In genomic region chr5:144170276-144171024, GRCh38 we compare ENCODE assay signal across 8 cellular contexts. TPM values are rescaled to one million over a fixed set of nuclear protein-coding genes. Genes with fewer than 3 reads are reported as not detected.
DNase-seq lines count a peak whose midpoint lies in the region; ATAC-seq and TF ChIP-seq lines count a peak whose summit lies in the region.

TSS of gene KCTD16 (plus strand) at chr5:144170873.
TSS of gene YIPF5 (minus strand) at chr5:144170659. CDS start at chr5:144169955, 704 bp downstream.

- H3K9ac ChIP-seq in IMR-90 (ENCODE audit: low read depth, low read length) = peak within 1 kb of the TSS; percentile 95

- H3K27ac ChIP-seq in IMR-90 (ENCODE audit: insufficient read depth, low read length) (peak within 1 kb of the TSS; percentile 93), OCI-LY7 (ENCODE audit: low read depth, low read length, poor library complexity, severe bottlenecking) (peak within 1 kb of the TSS; percentile 5), epithelial cell of prostate (peak within 1 kb of the TSS; percentile 63)

- H2BK15ac ChIP-seq in IMR-90 (ENCODE audit: low read depth, low read length) = peak within 1 kb of the TSS; percentile 88; the same call in 2 of the 3 replicates

- peaks cover 18% of the 10 kb centered on the region; the same call in 1 of the 2 replicates for H3K79me2 ChIP-seq in OCI-LY7 (ENCODE audit: insufficient read depth, low read depth, low read length)

- H2AK5ac ChIP-seq in IMR-90 (ENCODE audit: low read depth, low read length) = peak within 1 kb of the TSS; percentile 25

- H3K9me3 ChIP-seq in IMR-90 (ENCODE audit: control insufficient read depth, insufficient read depth, low read length) (no peaks in the 10 kb centered on the region), OCI-LY7 (ENCODE audit: low read length) (no peaks in the 10 kb centered on the region), mononuclear cell (ENCODE audit: low read depth, low read length) (no peaks in the 10 kb centered on the region)

- H3K18ac ChIP-seq in IMR-90 (ENCODE audit: low read depth, low read length) = peak within 1 kb of the TSS; percentile 80

- H4K5ac ChIP-seq in IMR-90 (ENCODE audit: low read depth, low read length) = peak within 1 kb of the TSS; percentile 96

- intact Hi-C loops in IMR-90 (cut with micrococcal nuclease) (loop anchor here (5.0 kb wide), 1 partner anchor 1248 kb away; no protein-coding TSS in a partner anchor), OCI-LY7 (cut with micrococcal nuclease; ENCODE audit: unreplicated experiment) (loop anchor here (10.0 kb wide), 1 partner anchor 766 kb away; the partner anchor contains the start of gene NR3C1)

- H3K4me2 ChIP-seq in IMR-90 (ENCODE audit: low read depth, low read length) = peak within 1 kb of the TSS; percentile 93
- peak within 1 kb of the TSS; percentile 81 for H3K4me2 ChIP-seq in OCI-LY7 (ENCODE audit: low read length)

- POLR2A ChIA-PET in IMR-90 (lab: Charles Lee; ENCODE audit: unreplicated experiment) = interaction anchor here (0.5 to 0.6 kb wide), 2 partner anchors 10 to 29 kb away, joined by 3 to 5 read pairs; no protein-coding TSS in a partner anchor
- POLR2A ChIA-PET in OCI-LY7 (lab: Charles Lee) = interaction anchor here (0.6 to 5.7 kb wide), 10 partner anchors 10 to 1485 kb away, joined by 3 to 58 read pairs (median 4); no protein-coding TSS in a partner anchor

- peak within 1 kb of the TSS; percentile 90 for H3K4ac ChIP-seq in IMR-90 (ENCODE audit: low read depth, low read length)

- H3K4me3 ChIP-seq in IMR-90 (ENCODE audit: insufficient read depth, low read depth, low read length) (peak within 1 kb of the TSS; percentile 80), OCI-LY7 (ENCODE audit: low read depth, low read length, poor library complexity, severe bottlenecking) (peak within 1 kb of the TSS; percentile 77), mononuclear cell (ENCODE audit: low read length) (peak within 1 kb of the TSS; percentile 81)

- peaks cover 7 to 31% of the 10 kb centered on the region in 2 experiments; a peak in 3 of 4 replicates for H3K79me1 ChIP-seq in IMR-90 (ENCODE audit: low read depth in 1 of 2, low read length in 2 of 2)

- peak within 1 kb of the TSS; percentile 81 for H2AK9ac ChIP-seq in IMR-90 (replicated peaks; ENCODE audit: low read depth, low read length, poor library complexity)

- H2AFZ ChIP-seq in IMR-90 (replicated peaks; ENCODE audit: low read length, poor library complexity) (peak within 1 kb of the TSS; percentile 94), OCI-LY7 (ENCODE audit: low read length) (peak within 1 kb of the TSS; percentile 80)

- CTCF ChIA-PET in IMR-90 (lab: Yijun Ruan, JAX) = interaction anchor here (0.7 kb wide), 1 partner anchor 22 kb away, joined by 3 read pairs; no protein-coding TSS in a partner anchor
- CTCF ChIA-PET in OCI-LY7 (lab: Charles Lee; ENCODE audit: unreplicated experiment) = interaction anchor here (0.6 to 1.6 kb wide), 4 partner anchors 10 to 28 kb away, joined by 3 to 6 read pairs (median 4); no protein-coding TSS in a partner anchor

- peak within 1 kb of the TSS; percentile 45; the same call in 1 of the 2 replicates for H2BK20ac ChIP-seq in IMR-90 (ENCODE audit: low read depth, low read length)

- H3K23ac ChIP-seq in IMR-90 (ENCODE audit: low read depth, low read length) = peak within 1 kb of the TSS; percentile 93

- 0% methylated on average over 8 of the region's 39 CpGs; no CpG with 5 or more reads in 1 of the 2 experiments for WGBS in IMR-90 (ENCODE audit: extremely low coverage in 2 of 2, insufficient read length in 1 of 2), 2 experiments

- H3K9me1 ChIP-seq in IMR-90 (ENCODE audit: insufficient read depth, low read length) = no peaks in the 10 kb centered on the region; the same call in 1 of the 2 replicates

- H3K14ac ChIP-seq in IMR-90 (replicated peaks; ENCODE audit: low read depth, low read length) = peak within 1 kb of the TSS; percentile 96

- DNase-seq in DMS114 treated with DMSO at 0.1 percent for 48 hours (lab: John Stamatoyannopoulos, UW; ENCODE audit: unreplicated experiment) = peak; percentile 95
- peak; percentile 96 for DNase-seq in IMR-90
- DNase-seq in OCI-LY7 (ENCODE audit: low spot score) = peak; percentile 97
- DNase-seq in activated T-cell treated with anti-CD3 and anti-CD28 coated beads for 4 hours = peak; percentile 96
- peak; percentile 94 for DNase-seq in epithelial cell of prostate (ENCODE audit: low read depth, low spot score)
- peak; percentile 91 to 96 for DNase-seq in stimulated activated CD8-positive, alpha-beta memory T cell treated with anti-CD3 and anti-CD28 coated beads, Interleukin-2, amount 100 ng/mL, for 48 hours (ENCODE audit: low read depth in 2 of 2)

- H3K36me3 ChIP-seq in IMR-90 (ENCODE audit: control insufficient read depth, insufficient read depth, low read length) (no peaks in the 10 kb centered on the region; the same call in 1 of the 2 replicates), OCI-LY7 (ENCODE audit: insufficient read depth, low read length) (peaks cover 18% of the 10 kb centered on the region)

- H2BK120ac ChIP-seq in IMR-90 (ENCODE audit: low read depth, low read length) = peak within 1 kb of the TSS; percentile 48

- peak within 1 kb of the TSS; percentile 92 to 96 for H4K8ac ChIP-seq in IMR-90 (ENCODE audit: low read depth in 2 of 2, low read length in 2 of 2)

- H3K4me1 ChIP-seq in IMR-90 (ENCODE audit: control insufficient read depth, insufficient read depth, low read length) = peaks cover 1% of the 10 kb centered on the region; the same call in 1 of the 2 replicates
- peaks cover 18% of the 10 kb centered on the region for H3K4me1 ChIP-seq in OCI-LY7 (ENCODE audit: insufficient read depth, low read length, poor library complexity, severe bottlenecking)
- H3K4me1 ChIP-seq in mononuclear cell (ENCODE audit: insufficient read depth, low read length) = peaks cover 13% of the 10 kb centered on the region

- in situ Hi-C loops in IMR-90 (cut with MboI; ENCODE audit: low sequenced_read_pairs) = loop anchor here (25.0 kb wide), 1 partner anchor 1258 kb away; no protein-coding TSS in a partner anchor

- no peak for TF ChIP-seq CTCF in IMR-90 (conservative IDR thresholded peaks at IDR 0.05; ENCODE audit: low read depth, low read length)
- no peak for TF ChIP-seq CTCF in OCI-LY7 (conservative IDR thresholded peaks at IDR 0.05; ENCODE audit: low read length)

- BruUV-seq in IMR-90 (replicated peaks; lab: Mats Ljungman, UMichigan) (no TSS peak), OCI-LY7 (replicated peaks; lab: Mats Ljungman, UMichigan) (no TSS peak)

- dilution Hi-C loops in IMR-90 (cut with HindIII; ENCODE audit: low sequenced_read_pairs, unreplicated experiment) = no loop called here

- H4K20me1 ChIP-seq in IMR-90 (ENCODE audit: insufficient read depth, low read length) (no peaks in the 10 kb centered on the region), OCI-LY7 (ENCODE audit: insufficient read depth, low read length) (no peaks in the 10 kb centered on the region)

- no peak for TF ChIP-seq RAD21 in IMR-90 (IDR thresholded peaks at IDR 0.05; ENCODE audit: low read length)

- peak within 1 kb of the TSS; percentile 90 for H4K91ac ChIP-seq in IMR-90 (ENCODE audit: insufficient read depth, low read depth, low read length)

- H3K9me2 ChIP-seq in OCI-LY7 (ENCODE audit: insufficient read depth, low read length) = no peaks in the 10 kb centered on the region

- H3K27me3 ChIP-seq in IMR-90 (ENCODE audit: control insufficient read depth, insufficient read depth, low read length) (no peaks in the 10 kb centered on the region), mononuclear cell (ENCODE audit: insufficient read depth, low read length) (peaks cover 8% of the 10 kb centered on the region)

- H2BK5ac ChIP-seq in IMR-90 (ENCODE audit: low read depth, low read length, poor library complexity, severe bottlenecking) = peak within 1 kb of the TSS; percentile 87

- peak; percentile 99 for ATAC-seq in GM21529 (IDR thresholded peaks at IDR 0.05; ENCODE audit: unreplicated experiment)
- peak; percentile 98 for ATAC-seq in IMR-90 (ENCODE audit: low read depth)

- H3K56ac ChIP-seq in IMR-90 (ENCODE audit: extremely low read depth, insufficient read depth, low read length) = peak within 1 kb of the TSS; percentile 88

- TF ChIP-seq POLR2A in IMR-90 (IDR thresholded peaks at IDR 0.05; ENCODE audit: low read depth, low read length) = peak; percentile 93

TF ChIP-seq in IMR-90, 13 proteins besides CTCF, POLR2A, EP300 and RAD21:
- TF ChIP-seq MAZ (IDR thresholded peaks at IDR 0.05; ENCODE audit: borderline replicate concordance, low read depth, low read length) = peak; percentile 31; the same call in 1 of the 2 replicates
- no peak for TF ChIP-seq CHD1 (IDR thresholded peaks at IDR 0.05; ENCODE audit: low read depth, low read length)
- TF ChIP-seq MAFK (IDR thresholded peaks at IDR 0.05; ENCODE audit: low read depth, low read length) = peak; percentile 26; the same call in 1 of the 2 replicates
- TF ChIP-seq BHLHE40 (IDR thresholded peaks at IDR 0.05; ENCODE audit: low read depth, low read length) = peak; percentile 94
- TF ChIP-seq USF2 (IDR thresholded peaks at IDR 0.05; ENCODE audit: low read depth, low read length) = 0 out of 2 replicates have a peak, but pooled peaks have one; percentile 26
- TF ChIP-seq MXI1 (IDR thresholded peaks at IDR 0.05; ENCODE audit: borderline replicate concordance, low read depth, low read length) = peak; percentile 66; the same call in 1 of the 2 replicates
- TF ChIP-seq SMC3 (IDR thresholded peaks at IDR 0.05; ENCODE audit: low read depth, low read length) = no peak

RNA-seq across cellular contexts. Expression of gene KCTD16, which starts in this region (rescaled TPM):
- total RNA-seq in IMR-90 (2012; rRNA removed) (1.1 and 1.4 TPM in 2 replicates), OCI-LY7 (2022) (0.28 and 0.32 TPM in 2 replicates), mononuclear cell (under 0.01 TPM)
- 0.40 and 0.43 TPM in 2 replicates for polyA plus RNA-seq in IMR-90 (2012; rRNA removed)
- 0.14 and 0.21 TPM in 2 replicates for polyA plus RNA-seq in IMR-90 (2012; cell fraction: cytosol; rRNA removed)
- polyA plus RNA-seq in IMR-90 (2012; cell fraction: nucleus; rRNA removed; ENCODE audit: low replicate concordance) = 0.16 and 0.54 TPM in 2 replicates
- total RNA-seq in OCI-LY7 (2014; rRNA removed; shearing (Covaris generic)) = 0.18 and 0.19 TPM in 2 replicates

RNA-seq across cellular contexts. Expression of gene YIPF5, which starts in this region (rescaled TPM):
- total RNA-seq in IMR-90 (2012; rRNA removed) (172 and 192 TPM in 2 replicates), OCI-LY7 (2022) (23.1 and 24.3 TPM in 2 replicates), mononuclear cell (51.5 TPM)
- polyA plus RNA-seq in IMR-90 (2012; rRNA removed) = 60.0 and 64.4 TPM in 2 replicates
- polyA plus RNA-seq in IMR-90 (2012; cell fraction: cytosol; rRNA removed) = 18.6 and 23.5 TPM in 2 replicates
- 7.8 and 42.5 TPM in 2 replicates for polyA plus RNA-seq in IMR-90 (2012; cell fraction: nucleus; rRNA removed; ENCODE audit: low replicate concordance)
- 8.8 and 11.9 TPM in 2 replicates for total RNA-seq in OCI-LY7 (2014; rRNA removed; shearing (Covaris generic))

Comparison
In these comparisons a context has a peak if more than half of its experiments do, and no peak if none do; other contexts are left out.
1. Peak in every context shown above with its lines: DNase-seq, ATAC-seq, H3K4me3 ChIP-seq and H3K27ac ChIP-seq.
2. H3K27ac ChIP-seq: peak in every context shown above with its lines; median percentile 93 in IMR-90; 63 in epithelial cell of prostate; 5 in OCI-LY7.